ENCODE assay signal across 9 cellular contexts in genomic region chr5:151257731-151258715, GRCh38. TPM values are rescaled to one million over a fixed set of nuclear protein-coding genes. Genes with fewer than 3 reads are reported as not detected.
DNase-seq lines count a peak whose midpoint lies in the region; ATAC-seq, FAIRE-seq and TF ChIP-seq lines count a peak whose summit lies in the region.
"Had no signal": no experiment of that assay in that cellular context is flagged by ENCODE, and none has a peak within 500 bp of the region (broad histone marks: within the 10 kb centered on the region; RNA-seq: fewer than 3 reads in every experiment).

No MANE protein-coding gene starts in this region.

- peak; percentile 35 for FAIRE-seq in urothelium cell line (lab: Jason Lieb, UNC)
- no peak for FAIRE-seq in RCC 7860 (lab: Jason Lieb, UNC)

- POLR2A ChIA-PET in CD4-positive, alpha-beta memory T cell (lab: Charles Lee; ENCODE audit: partially characterized antibody), result interaction anchor here (1.0 to 1.1 kb wide), 2 partner anchors 44 to 1708 kb away, joined by 3 read pairs; no protein-coding TSS in a partner anchor

- H3K4me1 Mint-ChIP-seq in CD4-positive, alpha-beta memory T cell, result peaks cover 7 to 35% (median 18%) of the 10 kb centered on the region in 4 donors

- no peak overlapping the region for H3K4me3 ChIP-seq in choroid plexus epithelial cell (ENCODE audit: low read depth, low read length)
- H3K4me3 ChIP-seq in CD4-positive, alpha-beta memory T cell (ENCODE audit: low read length in 2 of 2), result no peak overlapping the region

- H3K4me1 ChIP-seq in CD4-positive, alpha-beta memory T cell (ENCODE audit: insufficient read depth, low read length), result peaks cover 14% of the 10 kb centered on the region

- intact Hi-C loops in Right ventricle myocardium superior (cut with DNase I), result no loop called here
- intact Hi-C loops in cardiac septum (cut with DNase I), result no loop called here
- intact Hi-C loops in CD4-positive, alpha-beta memory T cell (cut with micrococcal nuclease), result no loop called here

- H3K9me3 ChIP-seq in CD4-positive, alpha-beta memory T cell (ENCODE audit: control insufficient read depth in 1 of 2, low read length in 2 of 2), result no peaks in the 10 kb centered on the region

- CTCF ChIA-PET in CD4-positive, alpha-beta memory T cell (lab: Charles Lee; ENCODE audit: partially characterized antibody), result interaction anchor here (0.9 to 1.7 kb wide), 2 partner anchors 132 to 143 kb away, joined by 3 to 7 read pairs; no protein-coding TSS in a partner anchor

- H3K27me3 Mint-ChIP-seq in CD4-positive, alpha-beta memory T cell, result no peaks in the 10 kb centered on the region

- H3K27ac ChIP-seq in CD4-positive, alpha-beta memory T cell (ENCODE audit: low read depth, low read length), result no peak overlapping the region

- DNase-seq in Right ventricle myocardium superior (no peak), cardiac septum (ENCODE audit: low spot score) (no peak), choroid plexus epithelial cell (ENCODE audit: low read depth) (peak; percentile 31), urothelium cell line (ENCODE audit: low spot score) (no peak), RCC 7860 (ENCODE audit: low spot score) (no peak), SW480 (ENCODE audit: low spot score) (no peak)
- no peak for DNase-seq in CD4-positive, alpha-beta memory T cell
- DNase-seq: NCI-H2227 treated with DMSO at 0.1 percent for 48 hours had no signal

- H3K9me3 Mint-ChIP-seq in CD4-positive, alpha-beta memory T cell, result no peaks in the 10 kb centered on the region

- no peaks in the 10 kb centered on the region for H3K27me3 ChIP-seq in CD4-positive, alpha-beta memory T cell (ENCODE audit: insufficient read depth, low read length)

- H3K27ac Mint-ChIP-seq in CD4-positive, alpha-beta memory T cell, result peak overlapping the region in 2 of 7 donors; percentile 9 to 15

- no peak overlapping the region for H3K4me3 Mint-ChIP-seq in CD4-positive, alpha-beta memory T cell

- TF ChIP-seq CTCF in choroid plexus epithelial cell (conservative IDR thresholded peaks at IDR 0.05; ENCODE audit: low read depth, low read length), result no peak

- peak; percentile 51 for ATAC-seq in Right ventricle myocardium superior (ENCODE audit: poor library complexity)
- ATAC-seq in HG03354 (IDR thresholded peaks at IDR 0.05; ENCODE audit: poor library complexity, severe bottlenecking, unreplicated experiment), result peak; percentile 30

- H3K36me3 Mint-ChIP-seq in CD4-positive, alpha-beta memory T cell, result peaks cover 9 to 16% of the 10 kb centered on the region in 2 donors

- H3K36me3 ChIP-seq in CD4-positive, alpha-beta memory T cell (ENCODE audit: insufficient read depth, low read length), result no peaks in the 10 kb centered on the region

RNA-seq across cellular contexts. Expression of gene GM2A, which starts 5.0 kb away (rescaled TPM):
- total RNA-seq in Right ventricle myocardium superior, result 26.2 TPM
- 29.4 TPM for total RNA-seq in cardiac septum
- total RNA-seq in CD4-positive, alpha-beta memory T cell, result 10 to 100 TPM; 20.4 to 23.1 TPM
- polyA plus RNA-seq in CD4-positive, alpha-beta memory T cell, result 1 to 10 TPM; 4.3 to 5.6 TPM

RNA-seq across cellular contexts. Expression of gene CCDC69, which starts 34.1 kb away (rescaled TPM):
- 178 TPM for total RNA-seq in Right ventricle myocardium superior
- total RNA-seq in cardiac septum, result 116 TPM
- 10 to 100 TPM; 93.5 to 93.9 TPM for total RNA-seq in CD4-positive, alpha-beta memory T cell
- polyA plus RNA-seq in CD4-positive, alpha-beta memory T cell, result 10 to 100 TPM; 38.9 to 83.0 TPM

RNA-seq across cellular contexts. Expression of gene SLC36A3, which starts 45.5 kb away (rescaled TPM):
- total RNA-seq in Right ventricle myocardium superior (not detected), cardiac septum (not detected)
- total RNA-seq in CD4-positive, alpha-beta memory T cell, result not detected
- polyA plus RNA-seq in CD4-positive, alpha-beta memory T cell, result not detected
